ENCODE assay signal across 1 cellular context in genomic region chr19:7921955-7922840, GRCh38.
TF ChIP-seq lines count a peak whose summit lies in the region.

No MANE protein-coding gene starts in this region.

TF ChIP-seq in endothelial cell of umbilical vein, 7 proteins besides CTCF, POLR2A, EP300 and RAD21:
- TF ChIP-seq FOS (IDR thresholded peaks at IDR 0.05; ENCODE audit: borderline replicate concordance, insufficient read depth, low read length) (no peak), EZH2 (IDR thresholded peaks at IDR 0.05; ENCODE audit: borderline replicate concordance, low read depth, low read length, severe bottlenecking) (no peak), GATA2 (IDR thresholded peaks at IDR 0.05; ENCODE audit: insufficient read depth, insufficient read length, low read depth, low read length) (no peak), JUN (IDR thresholded peaks at IDR 0.05; ENCODE audit: borderline replicate concordance, insufficient read depth, insufficient read length, low read depth) (no peak), MAX (IDR thresholded peaks at IDR 0.05; ENCODE audit: insufficient read depth, insufficient read length) (no peak), MYC (IDR thresholded peaks at IDR 0.05; ENCODE audit: low read depth, low read length) (no peak), POLR2AphosphoS5 (IDR thresholded peaks at IDR 0.05; ENCODE audit: insufficient read depth, low read depth, low read length) (no peak)
